ENCODE assay signal across 1 cellular context in the genomic region with DNA sequence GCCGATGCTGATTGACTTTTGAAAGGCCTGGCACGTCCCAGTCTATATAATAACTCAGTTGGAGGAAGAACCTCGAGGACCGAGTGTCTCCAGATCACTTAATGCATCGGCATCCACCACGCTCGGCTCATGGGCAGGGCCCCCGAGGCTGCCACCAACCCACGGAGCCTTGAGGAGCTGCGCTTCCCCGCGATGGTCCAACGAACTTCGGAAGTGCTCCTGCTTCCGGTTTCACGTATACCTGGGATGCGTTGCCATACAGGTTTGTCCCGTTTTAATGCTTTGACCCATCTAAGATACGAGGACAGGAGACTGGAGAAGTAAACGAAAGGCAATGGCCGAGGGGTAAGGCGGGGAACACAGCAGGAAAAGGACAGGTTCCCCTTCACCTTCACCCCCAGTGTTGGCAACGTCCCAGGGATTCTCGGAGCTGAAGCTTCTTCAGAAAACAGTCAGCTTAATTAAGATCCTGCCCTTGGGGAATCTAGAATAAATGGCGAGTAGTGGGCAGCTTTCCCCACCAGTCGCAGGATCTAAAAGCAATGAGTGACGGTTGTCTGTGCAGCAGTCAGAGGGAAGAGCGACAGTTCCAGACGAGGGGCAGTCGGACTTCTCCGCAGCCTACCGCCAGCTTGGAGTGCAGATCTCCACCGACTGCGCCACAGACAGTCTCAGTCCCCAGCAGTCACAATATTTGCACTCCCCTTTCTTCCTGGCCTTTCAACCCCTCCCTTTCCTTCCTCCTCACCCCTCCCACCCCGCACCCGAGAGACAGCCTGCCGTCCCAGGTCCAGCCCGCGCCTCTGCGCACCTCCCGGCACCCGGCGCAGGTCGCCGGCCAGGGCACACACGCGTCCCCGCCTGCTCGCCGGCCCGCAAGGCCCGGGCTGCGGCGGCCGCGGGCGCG.
TF ChIP-seq lines count a peak whose summit lies in the region.

No MANE protein-coding gene starts in this region.

TF ChIP-seq in H1, 55 proteins besides CTCF, POLR2A, EP300 and RAD21:
- TF ChIP-seq RXRA (IDR thresholded peaks at IDR 0.05; ENCODE audit: insufficient read depth, low read depth, low read length) (no peak), EZH2 (IDR thresholded peaks at IDR 0.05; ENCODE audit: low read depth, low read length, severe bottlenecking) (peak; percentile 38), MAFK (IDR thresholded peaks at IDR 0.05; ENCODE audit: low read depth, low read length) (no peak), JUND (IDR thresholded peaks at IDR 0.05; ENCODE audit: low read length) (no peak), KDM5A (IDR thresholded peaks at IDR 0.05; ENCODE audit: low read length) (no peak), KDM4A (IDR thresholded peaks at IDR 0.05; ENCODE audit: low read depth, low read length, severe bottlenecking) (no peak), POLR2AphosphoS5 (IDR thresholded peaks at IDR 0.05; ENCODE audit: low read depth, low read length) (peak; percentile 53), RFX5 (IDR thresholded peaks at IDR 0.05; ENCODE audit: borderline replicate concordance, low read depth, low read length) (no peak), SRF (IDR thresholded peaks at IDR 0.05; ENCODE audit: low read depth, low read length) (no peak), ZNF274 (IDR thresholded peaks at IDR 0.05; ENCODE audit: borderline replicate concordance, extremely low read depth, low read length) (no peak), ASH2L (IDR thresholded peaks at IDR 0.05; ENCODE audit: low read length) (peak; percentile 81), POU5F1 (IDR thresholded peaks at IDR 0.05; ENCODE audit: low read depth, low read length) (no peak), RBBP5 (IDR thresholded peaks at IDR 0.05; ENCODE audit: borderline replicate concordance, low read depth, low read length) (0 out of 2 replicates have a peak, but pooled peaks have one; percentile 30), YY1 (IDR thresholded peaks at IDR 0.05; ENCODE audit: low read depth, low read length) (no peak), CHD1 (IDR thresholded peaks at IDR 0.05; ENCODE audit: low read depth, low read length) (no peak), CBX8 (IDR thresholded peaks at IDR 0.05; ENCODE audit: borderline replicate concordance, low read depth, low read length) (no peak), SP1 (IDR thresholded peaks at IDR 0.05; ENCODE audit: low read depth, low read length) (no peak), TAF1 (IDR thresholded peaks at IDR 0.05; ENCODE audit: low read depth, low read length) (no peak), NRF1 (IDR thresholded peaks at IDR 0.05; ENCODE audit: low read depth, low read length) (no peak), CTBP2 (IDR thresholded peaks at IDR 0.05; ENCODE audit: borderline replicate concordance, insufficient read depth, insufficient read length, low read length) (no peak), FOSL1 (IDR thresholded peaks at IDR 0.05; ENCODE audit: insufficient read depth, low read depth, low read length) (no peak), SP2 (IDR thresholded peaks at IDR 0.05; ENCODE audit: low read length) (no peak), GABPA (IDR thresholded peaks at IDR 0.05; ENCODE audit: borderline replicate concordance, insufficient read depth, low read length) (no peak), CREB1 (IDR thresholded peaks at IDR 0.05) (no peak), SUZ12 (IDR thresholded peaks at IDR 0.05; ENCODE audit: low read length) (no peak; the same call in 1 of the 2 replicates), TCF12 (IDR thresholded peaks at IDR 0.05; ENCODE audit: low read depth, low read length) (no peak), CEBPB (IDR thresholded peaks at IDR 0.05; ENCODE audit: low read depth, low read length) (no peak), NANOG (IDR thresholded peaks at IDR 0.05; ENCODE audit: insufficient read depth, low read depth, low read length, poor library complexity, severe bottlenecking) (no peak), JUN (IDR thresholded peaks at IDR 0.05; ENCODE audit: low read depth, low read length) (no peak), PHF8 (conservative IDR thresholded peaks at IDR 0.05; ENCODE audit: low read depth, low read length) (0 out of 2 replicates have a peak, but pooled peaks have one; percentile 19), SIX5 (IDR thresholded peaks at IDR 0.05; ENCODE audit: low read depth, low read length) (no peak), TEAD4 (IDR thresholded peaks at IDR 0.05; ENCODE audit: low read depth, low read length) (no peak), SP4 (IDR thresholded peaks at IDR 0.05; ENCODE audit: low read length) (no peak), CBX5 (IDR thresholded peaks at IDR 0.05; ENCODE audit: low read depth, low read length) (no peak), BACH1 (IDR thresholded peaks at IDR 0.05; ENCODE audit: low read length) (no peak), SIRT6 (IDR thresholded peaks at IDR 0.05; ENCODE audit: low read length) (no peak), SIN3A (conservative IDR thresholded peaks at IDR 0.05 in 1 of 2, IDR thresholded peaks at IDR 0.05 in 1 of 2; ENCODE audit: low read depth in 1 of 2, low read length in 2 of 2) (peak in 1 of 2 experiments; percentile 78; a peak in 2 of 4 replicates), BRCA1 (IDR thresholded peaks at IDR 0.05; ENCODE audit: low read depth, low read length) (no peak), EGR1 (IDR thresholded peaks at IDR 0.05; ENCODE audit: borderline replicate concordance, low read depth, low read length) (peak; percentile 32; the same call in 1 of the 2 replicates), CHD2 (IDR thresholded peaks at IDR 0.05; ENCODE audit: low read length) (no peak), HDAC2 (IDR thresholded peaks at IDR 0.05; ENCODE audit: borderline replicate concordance in 1 of 2, low read depth in 2 of 2, low read length in 2 of 2) (peak in 1 of 2 experiments; percentile 61; a peak in 1 of 4 replicates), TBP (IDR thresholded peaks at IDR 0.05; ENCODE audit: low read depth, low read length) (no peak), GTF2F1 (IDR thresholded peaks at IDR 0.05; ENCODE audit: borderline replicate concordance, low read depth, low read length) (no peak), SAP30 (IDR thresholded peaks at IDR 0.05; ENCODE audit: insufficient read depth, insufficient replicate concordance, low read length) (peak; percentile 80), HDAC6 (IDR thresholded peaks at IDR 0.05; ENCODE audit: low read depth, low read length) (no peak), KDM1A (IDR thresholded peaks at IDR 0.05; ENCODE audit: borderline replicate concordance, low read length) (no peak), RNF2 (IDR thresholded peaks at IDR 0.05; ENCODE audit: borderline replicate concordance, low read depth, low read length, missing control alignments, poor library complexity, severe bottlenecking) (peak; percentile 49), BCL11A (IDR thresholded peaks at IDR 0.05; ENCODE audit: low read depth in 2 of 2, low read length in 2 of 2) (no peak), TAF7 (optimal IDR thresholded peaks at IDR 0.05; ENCODE audit: borderline replicate concordance, low read depth, low read length) (no peak)
- TF ChIP-seq, protein P1, sequence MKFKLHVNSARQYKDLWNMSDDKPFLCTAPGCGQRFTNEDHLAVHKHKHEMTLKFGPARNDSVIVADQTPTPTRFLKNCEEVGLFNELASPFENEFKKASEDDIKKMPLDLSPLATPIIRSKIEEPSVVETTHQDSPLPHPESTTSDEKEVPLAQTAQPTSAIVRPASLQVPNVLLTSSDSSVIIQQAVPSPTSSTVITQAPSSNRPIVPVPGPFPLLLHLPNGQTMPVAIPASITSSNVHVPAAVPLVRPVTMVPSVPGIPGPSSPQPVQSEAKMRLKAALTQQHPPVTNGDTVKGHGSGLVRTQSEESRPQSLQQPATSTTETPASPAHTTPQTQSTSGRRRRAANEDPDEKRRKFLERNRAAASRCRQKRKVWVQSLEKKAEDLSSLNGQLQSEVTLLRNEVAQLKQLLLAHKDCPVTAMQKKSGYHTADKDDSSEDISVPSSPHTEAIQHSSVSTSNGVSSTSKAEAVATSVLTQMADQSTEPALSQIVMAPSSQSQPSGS (IDR thresholded peaks at IDR 0.05; ENCODE audit: low read length), result no peak
- TF ChIP-seq, protein P2, sequence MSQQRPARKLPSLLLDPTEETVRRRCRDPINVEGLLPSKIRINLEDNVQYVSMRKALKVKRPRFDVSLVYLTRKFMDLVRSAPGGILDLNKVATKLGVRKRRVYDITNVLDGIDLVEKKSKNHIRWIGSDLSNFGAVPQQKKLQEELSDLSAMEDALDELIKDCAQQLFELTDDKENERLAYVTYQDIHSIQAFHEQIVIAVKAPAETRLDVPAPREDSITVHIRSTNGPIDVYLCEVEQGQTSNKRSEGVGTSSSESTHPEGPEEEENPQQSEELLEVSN (IDR thresholded peaks at IDR 0.05), result no peak
- TF ChIP-seq, protein P3, sequence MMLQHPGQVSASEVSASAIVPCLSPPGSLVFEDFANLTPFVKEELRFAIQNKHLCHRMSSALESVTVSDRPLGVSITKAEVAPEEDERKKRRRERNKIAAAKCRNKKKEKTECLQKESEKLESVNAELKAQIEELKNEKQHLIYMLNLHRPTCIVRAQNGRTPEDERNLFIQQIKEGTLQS (IDR thresholded peaks at IDR 0.05; ENCODE audit: insufficient read depth, low read depth, low read length), result no peak
- TF ChIP-seq, protein P4, sequence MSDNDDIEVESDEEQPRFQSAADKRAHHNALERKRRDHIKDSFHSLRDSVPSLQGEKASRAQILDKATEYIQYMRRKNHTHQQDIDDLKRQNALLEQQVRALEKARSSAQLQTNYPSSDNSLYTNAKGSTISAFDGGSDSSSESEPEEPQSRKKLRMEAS (IDR thresholded peaks at IDR 0.05), result 0 out of 2 replicates have a peak, but pooled peaks have one; percentile 7
- TF ChIP-seq, protein P5, sequence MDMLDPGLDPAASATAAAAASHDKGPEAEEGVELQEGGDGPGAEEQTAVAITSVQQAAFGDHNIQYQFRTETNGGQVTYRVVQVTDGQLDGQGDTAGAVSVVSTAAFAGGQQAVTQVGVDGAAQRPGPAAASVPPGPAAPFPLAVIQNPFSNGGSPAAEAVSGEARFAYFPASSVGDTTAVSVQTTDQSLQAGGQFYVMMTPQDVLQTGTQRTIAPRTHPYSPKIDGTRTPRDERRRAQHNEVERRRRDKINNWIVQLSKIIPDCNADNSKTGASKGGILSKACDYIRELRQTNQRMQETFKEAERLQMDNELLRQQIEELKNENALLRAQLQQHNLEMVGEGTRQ (IDR thresholded peaks at IDR 0.05; ENCODE audit: low read length), result no peak
- TF ChIP-seq, protein P6, sequence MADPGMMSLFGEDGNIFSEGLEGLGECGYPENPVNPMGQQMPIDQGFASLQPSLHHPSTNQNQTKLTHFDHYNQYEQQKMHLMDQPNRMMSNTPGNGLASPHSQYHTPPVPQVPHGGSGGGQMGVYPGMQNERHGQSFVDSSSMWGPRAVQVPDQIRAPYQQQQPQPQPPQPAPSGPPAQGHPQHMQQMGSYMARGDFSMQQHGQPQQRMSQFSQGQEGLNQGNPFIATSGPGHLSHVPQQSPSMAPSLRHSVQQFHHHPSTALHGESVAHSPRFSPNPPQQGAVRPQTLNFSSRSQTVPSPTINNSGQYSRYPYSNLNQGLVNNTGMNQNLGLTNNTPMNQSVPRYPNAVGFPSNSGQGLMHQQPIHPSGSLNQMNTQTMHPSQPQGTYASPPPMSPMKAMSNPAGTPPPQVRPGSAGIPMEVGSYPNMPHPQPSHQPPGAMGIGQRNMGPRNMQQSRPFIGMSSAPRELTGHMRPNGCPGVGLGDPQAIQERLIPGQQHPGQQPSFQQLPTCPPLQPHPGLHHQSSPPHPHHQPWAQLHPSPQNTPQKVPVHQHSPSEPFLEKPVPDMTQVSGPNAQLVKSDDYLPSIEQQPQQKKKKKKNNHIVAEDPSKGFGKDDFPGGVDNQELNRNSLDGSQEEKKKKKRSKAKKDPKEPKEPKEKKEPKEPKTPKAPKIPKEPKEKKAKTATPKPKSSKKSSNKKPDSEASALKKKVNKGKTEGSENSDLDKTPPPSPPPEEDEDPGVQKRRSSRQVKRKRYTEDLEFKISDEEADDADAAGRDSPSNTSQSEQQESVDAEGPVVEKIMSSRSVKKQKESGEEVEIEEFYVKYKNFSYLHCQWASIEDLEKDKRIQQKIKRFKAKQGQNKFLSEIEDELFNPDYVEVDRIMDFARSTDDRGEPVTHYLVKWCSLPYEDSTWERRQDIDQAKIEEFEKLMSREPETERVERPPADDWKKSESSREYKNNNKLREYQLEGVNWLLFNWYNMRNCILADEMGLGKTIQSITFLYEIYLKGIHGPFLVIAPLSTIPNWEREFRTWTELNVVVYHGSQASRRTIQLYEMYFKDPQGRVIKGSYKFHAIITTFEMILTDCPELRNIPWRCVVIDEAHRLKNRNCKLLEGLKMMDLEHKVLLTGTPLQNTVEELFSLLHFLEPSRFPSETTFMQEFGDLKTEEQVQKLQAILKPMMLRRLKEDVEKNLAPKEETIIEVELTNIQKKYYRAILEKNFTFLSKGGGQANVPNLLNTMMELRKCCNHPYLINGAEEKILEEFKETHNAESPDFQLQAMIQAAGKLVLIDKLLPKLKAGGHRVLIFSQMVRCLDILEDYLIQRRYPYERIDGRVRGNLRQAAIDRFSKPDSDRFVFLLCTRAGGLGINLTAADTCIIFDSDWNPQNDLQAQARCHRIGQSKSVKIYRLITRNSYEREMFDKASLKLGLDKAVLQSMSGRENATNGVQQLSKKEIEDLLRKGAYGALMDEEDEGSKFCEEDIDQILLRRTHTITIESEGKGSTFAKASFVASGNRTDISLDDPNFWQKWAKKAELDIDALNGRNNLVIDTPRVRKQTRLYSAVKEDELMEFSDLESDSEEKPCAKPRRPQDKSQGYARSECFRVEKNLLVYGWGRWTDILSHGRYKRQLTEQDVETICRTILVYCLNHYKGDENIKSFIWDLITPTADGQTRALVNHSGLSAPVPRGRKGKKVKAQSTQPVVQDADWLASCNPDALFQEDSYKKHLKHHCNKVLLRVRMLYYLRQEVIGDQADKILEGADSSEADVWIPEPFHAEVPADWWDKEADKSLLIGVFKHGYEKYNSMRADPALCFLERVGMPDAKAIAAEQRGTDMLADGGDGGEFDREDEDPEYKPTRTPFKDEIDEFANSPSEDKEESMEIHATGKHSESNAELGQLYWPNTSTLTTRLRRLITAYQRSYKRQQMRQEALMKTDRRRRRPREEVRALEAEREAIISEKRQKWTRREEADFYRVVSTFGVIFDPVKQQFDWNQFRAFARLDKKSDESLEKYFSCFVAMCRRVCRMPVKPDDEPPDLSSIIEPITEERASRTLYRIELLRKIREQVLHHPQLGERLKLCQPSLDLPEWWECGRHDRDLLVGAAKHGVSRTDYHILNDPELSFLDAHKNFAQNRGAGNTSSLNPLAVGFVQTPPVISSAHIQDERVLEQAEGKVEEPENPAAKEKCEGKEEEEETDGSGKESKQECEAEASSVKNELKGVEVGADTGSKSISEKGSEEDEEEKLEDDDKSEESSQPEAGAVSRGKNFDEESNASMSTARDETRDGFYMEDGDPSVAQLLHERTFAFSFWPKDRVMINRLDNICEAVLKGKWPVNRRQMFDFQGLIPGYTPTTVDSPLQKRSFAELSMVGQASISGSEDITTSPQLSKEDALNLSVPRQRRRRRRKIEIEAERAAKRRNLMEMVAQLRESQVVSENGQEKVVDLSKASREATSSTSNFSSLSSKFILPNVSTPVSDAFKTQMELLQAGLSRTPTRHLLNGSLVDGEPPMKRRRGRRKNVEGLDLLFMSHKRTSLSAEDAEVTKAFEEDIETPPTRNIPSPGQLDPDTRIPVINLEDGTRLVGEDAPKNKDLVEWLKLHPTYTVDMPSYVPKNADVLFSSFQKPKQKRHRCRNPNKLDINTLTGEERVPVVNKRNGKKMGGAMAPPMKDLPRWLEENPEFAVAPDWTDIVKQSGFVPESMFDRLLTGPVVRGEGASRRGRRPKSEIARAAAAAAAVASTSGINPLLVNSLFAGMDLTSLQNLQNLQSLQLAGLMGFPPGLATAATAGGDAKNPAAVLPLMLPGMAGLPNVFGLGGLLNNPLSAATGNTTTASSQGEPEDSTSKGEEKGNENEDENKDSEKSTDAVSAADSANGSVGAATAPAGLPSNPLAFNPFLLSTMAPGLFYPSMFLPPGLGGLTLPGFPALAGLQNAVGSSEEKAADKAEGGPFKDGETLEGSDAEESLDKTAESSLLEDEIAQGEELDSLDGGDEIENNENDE (IDR thresholded peaks at IDR 0.05; ENCODE audit: insufficient replicate concordance, low read length), result no peak
TF ChIP-seq in H1: peak in this region for 11.
